ENCODE assay signal across 11 cellular contexts in genomic region chr22:50064453-50064852, GRCh38. TPM values are rescaled to one million over a fixed set of nuclear protein-coding genes. Genes with fewer than 3 reads are reported as not detected.
"Had no signal": no experiment of that assay in that cellular context is flagged by ENCODE, and none has a peak within 500 bp of the region (broad histone marks: within the 10 kb centered on the region; RNA-seq: fewer than 3 reads in every experiment).

No MANE protein-coding gene starts in this region.

- DNase-seq: GM23248, GOT3, H9, HCEC 1CT, HFFc6, KG1 had no signal

- H3K4me3 ChIP-seq: GM23248, K562 had no signal

- H2AFZ ChIP-seq: GM23248 had no signal

- H3K9me3 Mint-ChIP-seq: HFFc6 had no signal

- H3K9ac ChIP-seq: GM23248 had no signal

- ATAC-seq: HepG2, K562 had no signal

- H3K27ac Mint-ChIP-seq: H9, HFFc6 had no signal

- H3K27ac ChIP-seq: GM23248, HL-60 had no signal

- H3K4me3 Mint-ChIP-seq: H9, HFFc6 had no signal

RNA-seq across cellular contexts. Expression of gene TTLL8, which starts 6.4 kb away (rescaled TPM):
- total RNA-seq: GM23248, H4, H9, HepG2, HFFc6, HT1080, K562 had no signal
- polyA plus RNA-seq: GM23248, HepG2, K562 had no signal

RNA-seq across cellular contexts. Expression of gene MLC1, which starts 20.8 kb away (rescaled TPM):
- total RNA-seq: GM23248, H9, HepG2, HFFc6 had no signal
- polyA plus RNA-seq: GM23248, HepG2 had no signal

RNA-seq across cellular contexts. Expression of gene MOV10L1, which starts 25.4 kb away (rescaled TPM):
- total RNA-seq: GM23248, H9, HT1080 had no signal
- polyA plus RNA-seq: GM23248 had no signal

RNA-seq across cellular contexts. Expression of gene IL17REL, which starts 51.9 kb away (rescaled TPM):
- total RNA-seq: GM23248, H4, HepG2, HFFc6, HT1080 had no signal
- polyA plus RNA-seq: GM23248, HepG2 had no signal
